Comparison of ENCODE assay signal across 20 cellular contexts in the genomic region with DNA sequence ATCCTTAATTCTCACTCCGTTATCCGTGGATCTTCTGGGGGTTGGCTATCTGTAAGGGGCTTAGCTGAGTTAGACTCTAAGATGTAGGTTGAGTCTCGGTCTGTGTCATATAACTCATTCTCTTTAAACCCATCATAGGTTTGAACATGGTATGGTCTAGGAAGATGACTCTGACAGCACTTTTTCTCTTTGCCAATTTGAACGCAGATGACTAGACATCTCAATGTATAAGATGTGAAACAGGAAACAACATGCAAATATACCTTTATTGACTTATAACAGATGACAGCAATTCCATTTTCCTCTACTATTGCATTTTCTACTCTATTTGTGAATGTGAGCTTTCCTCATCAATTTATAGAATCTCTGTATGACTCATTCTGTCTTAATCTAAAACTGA.
DNase-seq lines count a peak whose midpoint lies in the region; ATAC-seq, FAIRE-seq and TF ChIP-seq lines count a peak whose summit lies in the region.
"Had no signal": no experiment of that assay in that cellular context is flagged by ENCODE, and none has a peak within 500 bp of the region (broad histone marks: within the 10 kb centered on the region; RNA-seq: fewer than 3 reads in every experiment).

No MANE protein-coding gene starts in this region.

- DNase-seq in GM19239 (ENCODE audit: insufficient read length, low spot score) (no peak), GM12878 (ENCODE audit: low read depth, low spot score) (no peak), NCI-H187 (lab: John Stamatoyannopoulos, UW) (no peak), CD1c-positive myeloid dendritic cell (ENCODE audit: extremely low spot score) (no peak)
- DNase-seq: ACHN; BE2C; C1 segment of cervical spinal cord; Caco-2; CD4-positive, alpha-beta T cell; DMS153; DMS79; GDM1; HCEC 1CT; KG1 had no signal

- H3K27ac ChIP-seq in GM12878 (ENCODE audit: control insufficient read depth, insufficient read depth): no peak overlapping the region

- RAD21 ChIA-PET in GM12878 (lab: Charles Lee; ENCODE audit: unreplicated experiment): no interaction called here

- no peak for TF ChIP-seq RAD21 in GM12878 (IDR thresholded peaks at IDR 0.05; ENCODE audit: insufficient read depth, low read depth, low read length)

- H3K4me3 ChIP-seq in GM12878: no peak overlapping the region
- H3K4me3 ChIP-seq: GM23338 had no signal

- POLR2A ChIA-PET in GM12878 (lab: Charles Lee): interaction anchor here (0.6 kb wide), 1 partner anchor 1069 kb away, joined by 3 read pairs; no protein-coding TSS in a partner anchor

- WGBS in GM12878 (ENCODE audit: insufficient coverage, insufficient replicate concordance, low lambda C conversion rate, missing lambda C conversion rate): 40% methylated on average over 4 of the region's 4 CpGs

- H3K4me2 ChIP-seq in GM12878 (ENCODE audit: control insufficient read depth, insufficient read depth): no peak overlapping the region
- H3K4me2 ChIP-seq: GM23338 had no signal

- SMC1A ChIA-PET in GM12878 (lab: Charles Lee; ENCODE audit: uncharacterized antibody, unreplicated experiment): interaction anchor here (1.1 kb wide), 1 partner anchor 9 kb away, joined by 3 read pairs; no protein-coding TSS in a partner anchor

- H3K79me2 ChIP-seq in GM12878 (ENCODE audit: control insufficient read depth, insufficient read depth, low read length): no peaks in the 10 kb centered on the region

- in situ Hi-C loops in GM12878 (cut with MboI): no loop called here

- H3K36me3 ChIP-seq in GM12878 (ENCODE audit: control insufficient read depth in 2 of 2, insufficient read depth in 2 of 2, low read length in 1 of 2): no peaks in the 10 kb centered on the region
- H3K36me3 ChIP-seq: BE2C had no signal

- no peak overlapping the region for H3K9ac ChIP-seq in GM12878 (ENCODE audit: control insufficient read depth, insufficient read depth, low read length)

- intact Hi-C loops in GM12878 (cut with micrococcal nuclease; ENCODE audit: unreplicated experiment): no loop called here

- no peak for TF ChIP-seq POLR2A in GM12878 (IDR thresholded peaks at IDR 0.05; ENCODE audit: low read depth, low read length)

- no peak overlapping the region for H2AFZ ChIP-seq in GM12878 (ENCODE audit: control insufficient read depth, low read depth, low read length)
- H2AFZ ChIP-seq: GM23338 had no signal

- no TSS peak for BruUV-seq in GM12878 (replicated peaks; lab: Mats Ljungman, UMichigan)

- H3K4me1 ChIP-seq in GM12878 (ENCODE audit: control insufficient read depth, insufficient read depth, low read length): no peaks in the 10 kb centered on the region
- H3K4me1 ChIP-seq: BE2C, Caco-2 had no signal

- peak; percentile 51 for ATAC-seq in GM18511 (IDR thresholded peaks at IDR 0.05; ENCODE audit: unreplicated experiment)
- peak; percentile 65 for ATAC-seq in GM21576 (IDR thresholded peaks at IDR 0.05; ENCODE audit: unreplicated experiment)
- ATAC-seq in GM12878: no peak
- ATAC-seq in HG02798 (IDR thresholded peaks at IDR 0.05; ENCODE audit: poor library complexity, unreplicated experiment): no peak
- ATAC-seq: GM23338 had no signal

- CTCF ChIA-PET in GM12878 (lab: Yijun Ruan, JAX): no interaction called here

- no peaks in the 10 kb centered on the region for H3K9me3 ChIP-seq in GM12878 (replicated peaks; ENCODE audit: control insufficient read depth, insufficient read depth, low read length)
- H3K9me3 ChIP-seq: BE2C, Caco-2 had no signal

- no peaks in the 10 kb centered on the region for H4K20me1 ChIP-seq in GM12878 (ENCODE audit: control insufficient read depth, insufficient read depth)

- no peak for TF ChIP-seq CTCF in GM12878 (IDR thresholded peaks at IDR 0.05 in 2 of 3, conservative IDR thresholded peaks at IDR 0.05 in 1 of 3; ENCODE audit: control insufficient read depth in 2 of 3, extremely low read depth in 1 of 3, insufficient read depth in 1 of 3, low read depth in 3 of 3, low read length in 3 of 3)

- TF ChIP-seq EP300 in GM12878 (IDR thresholded peaks at IDR 0.05; ENCODE audit: borderline replicate concordance in 1 of 2, control insufficient read depth in 1 of 2, low read depth in 2 of 2, low read length in 2 of 2): no peak

- FAIRE-seq in GM19239 (lab: Jason Lieb, UNC): peak; percentile 11
- FAIRE-seq in GM12878 (lab: Jason Lieb, UNC): peak; percentile 38
- FAIRE-seq: D721Med, H54 had no signal

- no peaks in the 10 kb centered on the region for H3K27me3 ChIP-seq in GM12878 (replicated peaks in 1 of 2; ENCODE audit: control insufficient read depth in 2 of 2, insufficient read depth in 2 of 2, low read length in 1 of 2)
- H3K27me3 ChIP-seq: BE2C had no signal

TF ChIP-seq in GM12878, 131 proteins besides CTCF, POLR2A, EP300 and RAD21:
- TF ChIP-seq CEBPB (IDR thresholded peaks at IDR 0.05; ENCODE audit: borderline replicate concordance in 1 of 2, low read depth in 2 of 2, low read length in 2 of 2) (no peak), CBX3 (IDR thresholded peaks at IDR 0.05; ENCODE audit: borderline replicate concordance, low read depth) (no peak)
- TF ChIP-seq, protein P1, sequence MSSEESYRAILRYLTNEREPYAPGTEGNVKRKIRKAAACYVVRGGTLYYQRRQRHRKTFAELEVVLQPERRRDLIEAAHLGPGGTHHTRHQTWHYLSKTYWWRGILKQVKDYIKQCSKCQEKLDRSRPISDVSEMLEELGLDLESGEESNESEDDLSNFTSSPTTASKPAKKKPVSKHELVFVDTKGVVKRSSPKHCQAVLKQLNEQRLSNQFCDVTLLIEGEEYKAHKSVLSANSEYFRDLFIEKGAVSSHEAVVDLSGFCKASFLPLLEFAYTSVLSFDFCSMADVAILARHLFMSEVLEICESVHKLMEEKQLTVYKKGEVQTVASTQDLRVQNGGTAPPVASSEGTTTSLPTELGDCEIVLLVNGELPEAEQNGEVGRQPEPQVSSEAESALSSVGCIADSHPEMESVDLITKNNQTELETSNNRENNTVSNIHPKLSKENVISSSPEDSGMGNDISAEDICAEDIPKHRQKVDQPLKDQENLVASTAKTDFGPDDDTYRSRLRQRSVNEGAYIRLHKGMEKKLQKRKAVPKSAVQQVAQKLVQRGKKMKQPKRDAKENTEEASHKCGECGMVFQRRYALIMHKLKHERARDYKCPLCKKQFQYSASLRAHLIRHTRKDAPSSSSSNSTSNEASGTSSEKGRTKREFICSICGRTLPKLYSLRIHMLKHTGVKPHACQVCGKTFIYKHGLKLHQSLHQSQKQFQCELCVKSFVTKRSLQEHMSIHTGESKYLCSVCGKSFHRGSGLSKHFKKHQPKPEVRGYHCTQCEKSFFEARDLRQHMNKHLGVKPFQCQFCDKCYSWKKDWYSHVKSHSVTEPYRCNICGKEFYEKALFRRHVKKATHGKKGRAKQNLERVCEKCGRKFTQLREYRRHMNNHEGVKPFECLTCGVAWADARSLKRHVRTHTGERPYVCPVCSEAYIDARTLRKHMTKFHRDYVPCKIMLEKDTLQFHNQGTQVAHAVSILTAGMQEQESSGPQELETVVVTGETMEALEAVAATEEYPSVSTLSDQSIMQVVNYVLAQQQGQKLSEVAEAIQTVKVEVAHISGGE (CRISPR knock-in tag; IDR thresholded peaks at IDR 0.05): no peak

Comparison
In these comparisons a context has a peak if more than half of its experiments do, and no peak if none do; other contexts are left out.
1. ATAC-seq: peak in GM18511 (single experiment) and GM21576 (single experiment); none in GM12878 (single experiment) and HG02798 (single experiment).